ENCODE assay signal across 1 cellular context in the genomic region with DNA sequence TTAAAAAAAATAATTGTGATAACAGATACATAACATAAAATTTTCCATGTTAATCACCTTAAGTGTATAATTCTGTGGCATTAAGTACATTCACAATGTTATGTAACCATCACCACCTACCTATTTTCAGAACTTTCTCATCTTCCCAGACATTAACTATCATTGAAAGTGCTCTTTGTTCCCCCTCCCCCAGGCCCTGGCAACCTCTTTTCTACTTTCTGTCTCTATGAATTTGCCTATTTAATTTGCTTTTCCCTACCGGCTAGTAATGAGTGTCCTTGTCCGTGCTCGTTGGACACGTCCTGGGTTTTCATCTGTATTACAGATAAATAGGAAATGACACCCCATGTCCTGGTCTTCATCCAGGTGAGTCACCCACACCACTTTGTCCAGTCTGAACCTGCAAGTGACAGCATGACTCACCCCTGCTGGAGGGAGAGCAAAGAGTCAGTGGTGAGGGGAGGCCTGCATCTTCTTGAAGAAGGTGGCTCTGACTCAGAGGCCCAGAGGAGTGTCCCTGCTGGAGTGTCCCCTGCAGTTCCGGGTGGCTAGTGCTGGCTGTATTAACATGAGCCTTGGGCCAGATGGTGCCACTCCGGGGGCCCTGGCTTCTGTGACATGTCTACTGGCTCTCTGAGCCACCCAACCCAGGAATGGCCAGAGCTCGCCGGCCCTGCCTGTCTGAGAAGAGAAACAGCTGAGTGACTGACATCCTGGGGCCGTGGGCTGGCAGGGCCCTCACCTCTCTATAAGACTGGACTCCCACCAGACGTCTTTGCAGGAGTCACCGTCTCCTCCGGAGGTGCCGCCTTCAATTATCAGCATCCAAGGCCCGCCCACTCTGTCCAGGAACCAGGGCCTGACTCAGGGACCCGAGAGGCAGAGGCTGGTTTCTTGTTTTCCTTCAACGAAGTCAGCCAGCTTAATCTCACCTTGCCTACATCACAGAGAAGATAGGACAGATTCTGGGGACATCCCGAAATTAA.
TF ChIP-seq lines count a peak whose summit lies in the region.

No MANE protein-coding gene starts in this region.

TF ChIP-seq in GM23338, 12 proteins besides CTCF, POLR2A, EP300 and RAD21 (continued from another document):
- TF ChIP-seq, protein P1, sequence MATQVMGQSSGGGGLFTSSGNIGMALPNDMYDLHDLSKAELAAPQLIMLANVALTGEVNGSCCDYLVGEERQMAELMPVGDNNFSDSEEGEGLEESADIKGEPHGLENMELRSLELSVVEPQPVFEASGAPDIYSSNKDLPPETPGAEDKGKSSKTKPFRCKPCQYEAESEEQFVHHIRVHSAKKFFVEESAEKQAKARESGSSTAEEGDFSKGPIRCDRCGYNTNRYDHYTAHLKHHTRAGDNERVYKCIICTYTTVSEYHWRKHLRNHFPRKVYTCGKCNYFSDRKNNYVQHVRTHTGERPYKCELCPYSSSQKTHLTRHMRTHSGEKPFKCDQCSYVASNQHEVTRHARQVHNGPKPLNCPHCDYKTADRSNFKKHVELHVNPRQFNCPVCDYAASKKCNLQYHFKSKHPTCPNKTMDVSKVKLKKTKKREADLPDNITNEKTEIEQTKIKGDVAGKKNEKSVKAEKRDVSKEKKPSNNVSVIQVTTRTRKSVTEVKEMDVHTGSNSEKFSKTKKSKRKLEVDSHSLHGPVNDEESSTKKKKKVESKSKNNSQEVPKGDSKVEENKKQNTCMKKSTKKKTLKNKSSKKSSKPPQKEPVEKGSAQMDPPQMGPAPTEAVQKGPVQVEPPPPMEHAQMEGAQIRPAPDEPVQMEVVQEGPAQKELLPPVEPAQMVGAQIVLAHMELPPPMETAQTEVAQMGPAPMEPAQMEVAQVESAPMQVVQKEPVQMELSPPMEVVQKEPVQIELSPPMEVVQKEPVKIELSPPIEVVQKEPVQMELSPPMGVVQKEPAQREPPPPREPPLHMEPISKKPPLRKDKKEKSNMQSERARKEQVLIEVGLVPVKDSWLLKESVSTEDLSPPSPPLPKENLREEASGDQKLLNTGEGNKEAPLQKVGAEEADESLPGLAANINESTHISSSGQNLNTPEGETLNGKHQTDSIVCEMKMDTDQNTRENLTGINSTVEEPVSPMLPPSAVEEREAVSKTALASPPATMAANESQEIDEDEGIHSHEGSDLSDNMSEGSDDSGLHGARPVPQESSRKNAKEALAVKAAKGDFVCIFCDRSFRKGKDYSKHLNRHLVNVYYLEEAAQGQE (IDR thresholded peaks at IDR 0.05; ENCODE audit: unreplicated experiment) = no peak
- TF ChIP-seq ZNF331 (CRISPR knock-in tag; IDR thresholded peaks at IDR 0.05; ENCODE audit: low read depth) = no peak
- TF ChIP-seq JUNB (IDR thresholded peaks at IDR 0.05; ENCODE audit: unreplicated experiment) = no peak
- no peak for TF ChIP-seq CREB1 (CRISPR knock-in tag; IDR thresholded peaks at IDR 0.05; ENCODE audit: low read depth)
- no peak for TF ChIP-seq ZNF114 (CRISPR knock-in tag; IDR thresholded peaks at IDR 0.05)
- no peak for TF ChIP-seq POLR2AphosphoS5 (IDR thresholded peaks at IDR 0.05; ENCODE audit: low read depth)
- no peak for TF ChIP-seq NANOG (IDR thresholded peaks at IDR 0.05; ENCODE audit: borderline replicate concordance)
- TF ChIP-seq, protein P2, sequence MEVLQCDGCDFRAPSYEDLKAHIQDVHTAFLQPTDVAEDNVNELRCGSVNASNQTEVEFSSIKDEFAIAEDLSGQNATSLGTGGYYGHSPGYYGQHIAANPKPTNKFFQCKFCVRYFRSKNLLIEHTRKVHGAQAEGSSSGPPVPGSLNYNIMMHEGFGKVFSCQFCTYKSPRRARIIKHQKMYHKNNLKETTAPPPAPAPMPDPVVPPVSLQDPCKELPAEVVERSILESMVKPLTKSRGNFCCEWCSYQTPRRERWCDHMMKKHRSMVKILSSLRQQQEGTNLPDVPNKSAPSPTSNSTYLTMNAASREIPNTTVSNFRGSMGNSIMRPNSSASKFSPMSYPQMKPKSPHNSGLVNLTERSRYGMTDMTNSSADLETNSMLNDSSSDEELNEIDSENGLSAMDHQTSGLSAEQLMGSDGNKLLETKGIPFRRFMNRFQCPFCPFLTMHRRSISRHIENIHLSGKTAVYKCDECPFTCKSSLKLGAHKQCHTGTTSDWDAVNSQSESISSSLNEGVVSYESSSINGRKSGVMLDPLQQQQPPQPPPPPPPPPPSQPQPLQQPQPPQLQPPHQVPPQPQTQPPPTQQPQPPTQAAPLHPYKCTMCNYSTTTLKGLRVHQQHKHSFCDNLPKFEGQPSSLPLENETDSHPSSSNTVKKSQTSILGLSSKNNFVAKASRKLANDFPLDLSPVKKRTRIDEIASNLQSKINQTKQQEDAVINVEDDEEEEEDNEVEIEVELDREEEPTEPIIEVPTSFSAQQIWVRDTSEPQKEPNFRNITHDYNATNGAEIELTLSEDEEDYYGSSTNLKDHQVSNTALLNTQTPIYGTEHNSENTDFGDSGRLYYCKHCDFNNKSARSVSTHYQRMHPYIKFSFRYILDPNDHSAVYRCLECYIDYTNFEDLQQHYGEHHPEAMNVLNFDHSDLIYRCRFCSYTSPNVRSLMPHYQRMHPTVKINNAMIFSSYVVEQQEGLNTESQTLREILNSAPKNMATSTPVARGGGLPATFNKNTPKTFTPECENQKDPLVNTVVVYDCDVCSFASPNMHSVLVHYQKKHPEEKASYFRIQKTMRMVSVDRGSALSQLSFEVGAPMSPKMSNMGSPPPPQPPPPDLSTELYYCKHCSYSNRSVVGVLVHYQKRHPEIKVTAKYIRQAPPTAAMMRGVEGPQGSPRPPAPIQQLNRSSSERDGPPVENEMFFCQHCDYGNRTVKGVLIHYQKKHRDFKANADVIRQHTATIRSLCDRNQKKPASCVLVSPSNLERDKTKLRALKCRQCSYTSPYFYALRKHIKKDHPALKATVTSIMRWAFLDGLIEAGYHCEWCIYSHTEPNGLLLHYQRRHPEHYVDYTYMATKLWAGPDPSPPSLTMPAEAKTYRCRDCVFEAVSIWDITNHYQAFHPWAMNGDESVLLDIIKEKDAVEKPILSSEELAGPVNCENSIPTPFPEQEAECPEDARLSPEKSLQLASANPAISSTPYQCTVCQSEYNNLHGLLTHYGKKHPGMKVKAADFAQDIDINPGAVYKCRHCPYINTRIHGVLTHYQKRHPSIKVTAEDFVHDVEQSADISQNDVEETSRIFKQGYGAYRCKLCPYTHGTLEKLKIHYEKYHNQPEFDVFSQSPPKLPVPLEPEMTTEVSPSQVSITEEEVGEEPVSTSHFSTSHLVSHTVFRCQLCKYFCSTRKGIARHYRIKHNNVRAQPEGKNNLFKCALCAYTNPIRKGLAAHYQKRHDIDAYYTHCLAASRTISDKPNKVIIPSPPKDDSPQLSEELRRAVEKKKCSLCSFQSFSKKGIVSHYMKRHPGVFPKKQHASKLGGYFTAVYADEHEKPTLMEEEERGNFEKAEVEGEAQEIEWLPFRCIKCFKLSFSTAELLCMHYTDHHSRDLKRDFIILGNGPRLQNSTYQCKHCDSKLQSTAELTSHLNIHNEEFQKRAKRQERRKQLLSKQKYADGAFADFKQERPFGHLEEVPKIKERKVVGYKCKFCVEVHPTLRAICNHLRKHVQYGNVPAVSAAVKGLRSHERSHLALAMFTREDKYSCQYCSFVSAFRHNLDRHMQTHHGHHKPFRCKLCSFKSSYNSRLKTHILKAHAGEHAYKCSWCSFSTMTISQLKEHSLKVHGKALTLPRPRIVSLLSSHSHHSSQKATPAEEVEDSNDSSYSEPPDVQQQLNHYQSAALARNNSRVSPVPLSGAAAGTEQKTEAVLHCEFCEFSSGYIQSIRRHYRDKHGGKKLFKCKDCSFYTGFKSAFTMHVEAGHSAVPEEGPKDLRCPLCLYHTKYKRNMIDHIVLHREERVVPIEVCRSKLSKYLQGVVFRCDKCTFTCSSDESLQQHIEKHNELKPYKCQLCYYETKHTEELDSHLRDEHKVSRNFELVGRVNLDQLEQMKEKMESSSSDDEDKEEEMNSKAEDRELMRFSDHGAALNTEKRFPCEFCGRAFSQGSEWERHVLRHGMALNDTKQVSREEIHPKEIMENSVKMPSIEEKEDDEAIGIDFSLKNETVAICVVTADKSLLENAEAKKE (CRISPR knock-in tag; IDR thresholded peaks at IDR 0.05) = no peak
- TF ChIP-seq, protein P3, sequence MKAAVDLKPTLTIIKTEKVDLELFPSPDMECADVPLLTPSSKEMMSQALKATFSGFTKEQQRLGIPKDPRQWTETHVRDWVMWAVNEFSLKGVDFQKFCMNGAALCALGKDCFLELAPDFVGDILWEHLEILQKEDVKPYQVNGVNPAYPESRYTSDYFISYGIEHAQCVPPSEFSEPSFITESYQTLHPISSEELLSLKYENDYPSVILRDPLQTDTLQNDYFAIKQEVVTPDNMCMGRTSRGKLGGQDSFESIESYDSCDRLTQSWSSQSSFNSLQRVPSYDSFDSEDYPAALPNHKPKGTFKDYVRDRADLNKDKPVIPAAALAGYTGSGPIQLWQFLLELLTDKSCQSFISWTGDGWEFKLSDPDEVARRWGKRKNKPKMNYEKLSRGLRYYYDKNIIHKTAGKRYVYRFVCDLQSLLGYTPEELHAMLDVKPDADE (IDR thresholded peaks at IDR 0.05) = no peak
- no peak for TF ChIP-seq EZH2phosphoT487 (IDR thresholded peaks at IDR 0.05; ENCODE audit: unreplicated experiment)
TF ChIP-seq in GM23338: peak in this region for 0.
